In genomic region chr1:2174348-2175054, GRCh38 we compare ENCODE assay signal across 8 cellular contexts. TPM values are rescaled to one million over a fixed set of nuclear protein-coding genes. Genes with fewer than 3 reads are reported as not detected.
DNase-seq lines count a peak whose midpoint lies in the region; ATAC-seq, FAIRE-seq and TF ChIP-seq lines count a peak whose summit lies in the region.

No MANE protein-coding gene starts in this region.

- peak in 4 of 10 experiments; percentile 19 to 28 (median 26) for DNase-seq in CD4-positive, alpha-beta T cell
- DNase-seq in HCT116 (ENCODE audit: low read depth, low spot score) (peak; percentile 28), NOMO-1 (lab: John Stamatoyannopoulos, UW; ENCODE audit: unreplicated experiment in 2 of 2) (peak; percentile 20 to 55), glomerular visceral epithelial cell (ENCODE audit: extremely low spot score) (peak; percentile 42), pancreas (peak in 2 of 6 donors; percentile 56 to 76), cortex of kidney (lab: John Stamatoyannopoulos, UW) (no peak)
- DNase-seq in activated naive CD4-positive, alpha-beta T cell treated with anti-CD3 and anti-CD28 coated beads, Interleukin-2, amount 50 U/mL, for 72 hours (ENCODE audit: low spot score in 2 of 2) = peak in 1 of 2 donors; percentile 55

- RAD21 ChIA-PET in HCT116 (lab: Charles Lee; ENCODE audit: low non-redundant PET in 1 of 2, low total read pairs in 2 of 2, uncharacterized antibody in 2 of 2, unreplicated experiment in 2 of 2) = interaction anchor here (0.6 to 0.9 kb wide), 2 partner anchors 20 to 35 kb away, joined by 4 read pairs; partner anchors contain the start of gene FAAP20 (in 1 of the 2)

- H2AFZ ChIP-seq in HCT116 (ENCODE audit: low read depth, low read length, poor library complexity, severe bottlenecking) = no peak overlapping the region

- CTCF ChIA-PET in CD4-positive, alpha-beta T cell (lab: Charles Lee) = interaction anchor here (0.6 to 1.6 kb wide), 9 partner anchors 10 to 222 kb away, joined by 3 to 10 read pairs (median 3); no protein-coding TSS in a partner anchor
- CTCF ChIA-PET in HCT116 (lab: Charles Lee) = interaction anchor here (0.9 to 1.9 kb wide), 9 partner anchors 8 to 217 kb away, joined by 3 to 27 read pairs (median 8); partner anchors contain the start of genes FAAP20, MORN1 and RER1

- no peaks in the 10 kb centered on the region for H3K27me3 ChIP-seq in CD4-positive, alpha-beta T cell (ENCODE audit: control insufficient read depth, insufficient read depth, low read length)
- H3K27me3 ChIP-seq in HCT116 (ENCODE audit: insufficient read depth, low read length) (no peaks in the 10 kb centered on the region), pancreas (no peaks in the 10 kb centered on the region)

- H3K9me3 Mint-ChIP-seq in CD4-positive, alpha-beta T cell = no peaks in the 10 kb centered on the region
- no peaks in the 10 kb centered on the region for H3K9me3 Mint-ChIP-seq in activated naive CD4-positive, alpha-beta T cell treated with anti-CD3 and anti-CD28 coated beads, Interleukin-2, amount 50 U/mL, for 72 hours

- peak overlapping the region; percentile 23; the same call in 1 of the 2 replicates for H3K4me2 ChIP-seq in HCT116 (ENCODE audit: low read length)

- intact Hi-C loops in CD4-positive, alpha-beta T cell (cut with DNase I, micrococcal nuclease) = loop anchor here in 1 of 2 experiments (1.0 kb wide), 2 partner anchors 41 to 83 kb away; no protein-coding TSS in a partner anchor
- intact Hi-C loops in HCT116 (cut with micrococcal nuclease) = loop anchor here (1.0 to 2.0 kb wide), 2 partner anchors 34 to 214 kb away; no protein-coding TSS in a partner anchor
- intact Hi-C loops in pancreas (cut with DNase I) = no loop called here

- no peaks in the 10 kb centered on the region for H3K9me2 ChIP-seq in HCT116 (ENCODE audit: insufficient read depth)

- ATAC-seq in CD4-positive, alpha-beta T cell (ENCODE audit: poor library complexity) = peak; percentile 70
- ATAC-seq in HCT116 (peak; percentile 94), pancreas (peak; percentile 60 to 83 (median 75)), HG03521 (IDR thresholded peaks at IDR 0.05; ENCODE audit: unreplicated experiment) (no peak)
- ATAC-seq in activated naive CD4-positive, alpha-beta T cell treated with anti-CD3 and anti-CD28 coated beads, Interleukin-2, amount 50 U/mL, for 72 hours = peak; percentile 73 to 74

- H3K36me3 Mint-ChIP-seq in CD4-positive, alpha-beta T cell (ENCODE audit: low read depth) = peaks cover 11% of the 10 kb centered on the region
- no peaks in the 10 kb centered on the region for H3K36me3 Mint-ChIP-seq in activated naive CD4-positive, alpha-beta T cell treated with anti-CD3 and anti-CD28 coated beads, Interleukin-2, amount 50 U/mL, for 72 hours

- WGBS in pancreas, 2 donors = 45 to 48% methylated on average over 29 to 31 of the region's 31 CpGs

- no peak for FAIRE-seq in pancreas (lab: Jason Lieb, UNC)

- H3K27ac Mint-ChIP-seq in CD4-positive, alpha-beta T cell = no peak overlapping the region
- peak overlapping the region in 1 of 2 donors; percentile 55 for H3K27ac Mint-ChIP-seq in activated naive CD4-positive, alpha-beta T cell treated with anti-CD3 and anti-CD28 coated beads, Interleukin-2, amount 50 U/mL, for 72 hours

- peak; percentile 80 for TF ChIP-seq RAD21 in HCT116 (IDR thresholded peaks at IDR 0.05; ENCODE audit: low read depth)

- peak; percentile 79 for TF ChIP-seq CTCF in CD4-positive, alpha-beta T cell (IDR thresholded peaks at IDR 0.05)
- TF ChIP-seq CTCF in HCT116 (IDR thresholded peaks at IDR 0.05 in 2 of 3, conservative IDR thresholded peaks at IDR 0.05 in 1 of 3; ENCODE audit: borderline replicate concordance in 1 of 3, insufficient read depth in 1 of 3, low read depth in 2 of 3, low read length in 2 of 3) (peak; percentile 76 to 95 (median 92)), pancreas (IDR thresholded peaks at IDR 0.05) (peak; percentile 62 to 75 (median 69))

- H3K9ac ChIP-seq in HCT116 (ENCODE audit: low read length) = 0 out of 2 replicates have a peak overlapping the region, but pooled peaks have one; percentile 16

- no peaks in the 10 kb centered on the region for H3K79me2 ChIP-seq in HCT116 (ENCODE audit: insufficient read depth, low read length)

- peaks cover 0 to 8% of the 10 kb centered on the region in 2 experiments; a peak in 1 of 4 replicates for H3K4me1 ChIP-seq in HCT116 (ENCODE audit: control insufficient read depth in 1 of 2, insufficient read depth in 2 of 2, low read length in 2 of 2)
- H3K4me1 ChIP-seq in pancreas = no peaks in the 10 kb centered on the region

- H3K27me3 Mint-ChIP-seq in CD4-positive, alpha-beta T cell = no peaks in the 10 kb centered on the region

- H3K4me3 Mint-ChIP-seq in CD4-positive, alpha-beta T cell = peak overlapping the region; percentile 60

- H3K4me3 ChIP-seq in HCT116 (replicated peaks in 1 of 2; ENCODE audit: low read depth in 1 of 2, low read length in 2 of 2) (no peak overlapping the region), pancreas (no peak overlapping the region)

- POLR2A ChIA-PET in CD4-positive, alpha-beta T cell (lab: Charles Lee) = interaction anchor here (1.1 to 1.5 kb wide), 3 partner anchors 26 to 59 kb away, joined by 3 to 5 read pairs (median 4); no protein-coding TSS in a partner anchor
- POLR2A ChIA-PET in HCT116 (lab: Charles Lee) = no interaction called here

- no peaks in the 10 kb centered on the region for H4K20me1 ChIP-seq in HCT116 (ENCODE audit: insufficient read depth)

- H3K36me3 ChIP-seq in HCT116 (ENCODE audit: control insufficient read depth in 1 of 2, insufficient read depth in 2 of 2, low read length in 2 of 2) (no peaks in the 10 kb centered on the region), pancreas (no peaks in the 10 kb centered on the region)

- no TSS peak for BruUV-seq in HCT116 (replicated peaks; lab: Mats Ljungman, UMichigan)

- H3K9me3 ChIP-seq in CD4-positive, alpha-beta T cell (ENCODE audit: control insufficient read depth, low read length) = no peaks in the 10 kb centered on the region
- H3K9me3 ChIP-seq in HCT116 (ENCODE audit: control insufficient read depth in 1 of 2, insufficient read depth in 1 of 2, low read depth in 1 of 2, low read length in 2 of 2) = no peaks in the 10 kb centered on the region
- H3K9me3 ChIP-seq in pancreas = no peaks in the 10 kb centered on the region

- no peak for TF ChIP-seq POLR2A in HCT116 (IDR thresholded peaks at IDR 0.05; ENCODE audit: borderline replicate concordance, extremely low read depth, insufficient read depth, insufficient read length)

- H3K4me1 Mint-ChIP-seq in CD4-positive, alpha-beta T cell (ENCODE audit: low read depth) = no peaks in the 10 kb centered on the region

- no peak overlapping the region for H3K27ac ChIP-seq in CD4-positive, alpha-beta T cell (ENCODE audit: low read depth, low read length)
- H3K27ac ChIP-seq in HCT116 (ENCODE audit: low read depth, low read length) (no peak overlapping the region), pancreas (no peak overlapping the region)

TF ChIP-seq in HCT116, 20 proteins besides CTCF, POLR2A, EP300 and RAD21:
- TF ChIP-seq ELF1 (IDR thresholded peaks at IDR 0.05; ENCODE audit: borderline replicate concordance, low read depth) (no peak), TCF7L2 (IDR thresholded peaks at IDR 0.05; ENCODE audit: borderline replicate concordance, extremely low read depth, insufficient read depth, insufficient read length) (no peak), MAX (IDR thresholded peaks at IDR 0.05) (no peak), EGR1 (IDR thresholded peaks at IDR 0.05; ENCODE audit: low read depth) (no peak), ZFX (IDR thresholded peaks at IDR 0.05) (no peak), SP1 (IDR thresholded peaks at IDR 0.05; ENCODE audit: low read depth) (no peak), YY1 (IDR thresholded peaks at IDR 0.05; ENCODE audit: extremely low read depth, insufficient replicate concordance, low read depth, low read length) (peak; percentile 26)

RNA-seq across cellular contexts. Expression of gene FAAP20, which starts 20.1 kb away (rescaled TPM):
- 10 to 100 TPM; 51.7 to 53.1 TPM for total RNA-seq in CD4-positive, alpha-beta T cell
- 112 TPM for total RNA-seq in HCT116 (2021; ENCODE audit: unreplicated experiment)
- polyA plus RNA-seq in HCT116 (2012) = 50.0 and 53.3 TPM in 2 replicates
- total RNA-seq in activated naive CD4-positive, alpha-beta T cell treated with anti-CD3 and anti-CD28 coated beads, Interleukin-2, amount 50 U/mL, for 72 hours = 10 to 100 TPM; 59.1 to 66.9 TPM
- total RNA-seq in pancreas = 10 to 100 TPM; 17.2 to 35.9 (median 22.3) TPM
- 10 to 100 TPM; 56.1 to 75.6 TPM for polyA plus RNA-seq in pancreas

RNA-seq across cellular contexts. Expression of gene SKI, which starts 53.6 kb away (rescaled TPM):
- total RNA-seq in CD4-positive, alpha-beta T cell = 100 to 1,000 TPM; 286 to 324 TPM
- 56.2 TPM for total RNA-seq in HCT116 (2021; ENCODE audit: unreplicated experiment)
- 16.0 and 16.1 TPM in 2 replicates for polyA plus RNA-seq in HCT116 (2012)
- 10 to 100 TPM; 26.6 to 43.8 TPM for total RNA-seq in activated naive CD4-positive, alpha-beta T cell treated with anti-CD3 and anti-CD28 coated beads, Interleukin-2, amount 50 U/mL, for 72 hours
- 10 to 100 TPM; 11.0 to 27.9 (median 16.2) TPM for total RNA-seq in pancreas
- 10 to 100 TPM in 1 of 2 donors, 1 to 10 TPM in 1; 8.6 to 12.1 TPM for polyA plus RNA-seq in pancreas
